In the genomic region with DNA sequence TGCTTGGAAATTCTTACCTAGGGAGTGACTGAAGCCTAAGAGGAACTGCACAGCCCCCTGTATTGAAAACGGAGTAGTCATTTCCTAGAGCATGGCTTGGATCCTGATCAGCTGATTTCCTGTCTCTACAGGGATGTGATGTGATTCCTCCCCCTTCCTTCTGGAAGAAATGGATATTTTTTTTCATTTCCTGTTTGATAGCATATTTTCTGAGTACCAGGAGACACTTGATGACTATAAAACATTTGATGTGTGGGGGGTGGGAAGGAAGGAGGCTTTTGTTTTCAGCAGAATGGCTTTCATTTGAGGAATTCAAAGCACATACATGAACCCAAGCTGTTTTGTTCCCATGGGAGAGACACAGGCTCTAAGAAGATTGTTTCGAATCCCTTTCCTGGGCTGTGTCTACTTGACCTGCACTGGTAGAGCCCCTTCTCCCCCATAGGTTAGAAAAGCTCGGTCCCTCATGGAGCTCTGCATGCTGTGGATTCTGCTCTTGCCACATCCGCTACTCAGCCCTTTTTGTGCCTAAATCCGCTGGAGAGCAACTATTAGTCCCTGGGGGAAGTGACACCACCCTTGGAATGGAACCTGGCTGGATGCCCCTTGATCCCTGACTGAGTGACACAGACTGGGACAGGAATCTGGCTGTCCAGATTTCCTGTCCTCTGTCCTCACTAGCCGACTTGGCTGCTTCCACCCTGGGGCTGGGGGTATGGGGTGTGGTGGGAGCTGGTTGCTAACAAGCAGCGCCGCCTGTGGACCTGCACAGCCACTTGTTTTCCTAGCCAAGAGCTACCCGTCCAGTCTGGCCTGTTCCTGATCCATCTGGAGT, we compare ENCODE assay signal across 8 cellular contexts.
DNase-seq lines count a peak whose midpoint lies in the region; ATAC-seq, FAIRE-seq and TF ChIP-seq lines count a peak whose summit lies in the region.

No MANE protein-coding gene starts in this region.

- DNase-seq in NCI-H226 (peak; percentile 75), endothelial cell of umbilical vein (ENCODE audit: low read depth, low spot score) (peak; percentile 97), mucosa of gallbladder (ENCODE audit: low spot score) (peak; percentile 77), kidney glomerular epithelial cell (lab: John Stamatoyannopoulos, UW) (no peak), SKM-1 (lab: John Stamatoyannopoulos, UW; ENCODE audit: unreplicated experiment) (no peak), activated T-cell treated with anti-CD3 and anti-CD28 coated beads for 4 hours (no peak)

- POLR2A ChIA-PET in endothelial cell of umbilical vein (lab: Charles Lee) = interaction anchor here (0.6 to 1.6 kb wide), 10 partner anchors 10 to 126 kb away, joined by 3 to 10 read pairs (median 5); no protein-coding TSS in a partner anchor

- H3K79me2 ChIP-seq in endothelial cell of umbilical vein (ENCODE audit: control insufficient read depth, insufficient read depth, low read length) = peaks cover 84% of the 10 kb centered on the region

- peak overlapping the region; percentile 68 for H3K4me2 ChIP-seq in BLaER1
- peak overlapping the region; percentile 79 for H3K4me2 ChIP-seq in endothelial cell of umbilical vein (ENCODE audit: insufficient read depth, low read length)

- dilution Hi-C loops in endothelial cell of umbilical vein (cut with MboI; ENCODE audit: extremely low pct_ligation_motif_present, low sequenced_read_pairs) = no loop called here

- peaks cover 77% of the 10 kb centered on the region for H4K20me1 ChIP-seq in BLaER1
- H4K20me1 ChIP-seq in endothelial cell of umbilical vein (replicated peaks; ENCODE audit: control insufficient read depth, extremely low read depth, insufficient read depth, low read length) = no peaks in the 10 kb centered on the region

- ATAC-seq in HG03520 (IDR thresholded peaks at IDR 0.05; ENCODE audit: unreplicated experiment) = no peak

- no peak overlapping the region for H3K4me3 ChIP-seq in BLaER1
- H3K4me3 ChIP-seq in endothelial cell of umbilical vein (replicated peaks in 1 of 3; ENCODE audit: insufficient read depth in 1 of 3, low read depth in 1 of 3, low read length in 3 of 3) = peak overlapping the region in 1 of 3 experiments; percentile 38

- H3K27ac ChIP-seq in BLaER1 = peak overlapping the region; percentile 58
- H3K27ac ChIP-seq in endothelial cell of umbilical vein (ENCODE audit: insufficient read depth, low read depth, low read length) = peak overlapping the region; percentile 98

- peak; percentile 32 for TF ChIP-seq POLR2A in endothelial cell of umbilical vein (IDR thresholded peaks at IDR 0.05; ENCODE audit: low read depth, low read length)

- peak; percentile 90 for FAIRE-seq in endothelial cell of umbilical vein (lab: Jason Lieb, UNC)

- H3K9me1 ChIP-seq in endothelial cell of umbilical vein (replicated peaks; ENCODE audit: control insufficient read depth, extremely low read depth, insufficient read depth, low read length) = no peaks in the 10 kb centered on the region

- intact Hi-C loops in endothelial cell of umbilical vein (cut with micrococcal nuclease) = loop anchor here (1.0 kb wide), 9 partner anchors 19 to 261 kb away; partner anchors contain the start of gene MACF1

- no peaks in the 10 kb centered on the region for H3K27me3 ChIP-seq in BLaER1
- H3K27me3 ChIP-seq in endothelial cell of umbilical vein (ENCODE audit: control insufficient read depth in 2 of 2, insufficient read depth in 2 of 2, low read length in 2 of 2) = no peaks in the 10 kb centered on the region

- peak overlapping the region; percentile 39; the same call in 1 of the 2 replicates for H3K9ac ChIP-seq in BLaER1
- H3K9ac ChIP-seq in endothelial cell of umbilical vein (replicated peaks; ENCODE audit: extremely low read depth, insufficient read depth, low read length) = peak overlapping the region; percentile 85

- CTCF ChIA-PET in endothelial cell of umbilical vein (lab: Charles Lee) = interaction anchor here (0.6 to 18.5 kb wide), 27 partner anchors 10 to 406 kb away, joined by 3 to 310 read pairs (median 7); partner anchors contain the start of gene MACF1

- H3K9me3 ChIP-seq in BLaER1 (no peaks in the 10 kb centered on the region), endothelial cell of umbilical vein (replicated peaks; ENCODE audit: control insufficient read depth, insufficient read depth, low read length) (no peaks in the 10 kb centered on the region)

- peak; percentile 68 to 75 for TF ChIP-seq CTCF in endothelial cell of umbilical vein (IDR thresholded peaks at IDR 0.05; ENCODE audit: extremely low read depth in 1 of 2, insufficient read depth in 1 of 2, low read depth in 1 of 2, low read length in 2 of 2)

- peaks cover 7% of the 10 kb centered on the region; the same call in 1 of the 2 replicates for H3K36me3 ChIP-seq in BLaER1
- H3K36me3 ChIP-seq in endothelial cell of umbilical vein (ENCODE audit: control insufficient read depth in 2 of 2, extremely low read depth in 1 of 2, insufficient read depth in 2 of 2, low read length in 2 of 2) = no peaks in the 10 kb centered on the region

- no TSS peak for BruUV-seq in endothelial cell of umbilical vein (replicated peaks; lab: Mats Ljungman, UMichigan)

- H2AFZ ChIP-seq in endothelial cell of umbilical vein (ENCODE audit: low read depth, low read length) = no peak overlapping the region

- H3K4me1 ChIP-seq in BLaER1 = peaks cover 53% of the 10 kb centered on the region
- peaks cover 68% of the 10 kb centered on the region for H3K4me1 ChIP-seq in endothelial cell of umbilical vein (ENCODE audit: control insufficient read depth, extremely low read depth, insufficient read depth, low read length)

TF ChIP-seq in endothelial cell of umbilical vein, 7 proteins besides CTCF, POLR2A, EP300 and RAD21:
- peak; percentile 81 for TF ChIP-seq FOS (IDR thresholded peaks at IDR 0.05; ENCODE audit: borderline replicate concordance, insufficient read depth, low read length)
- peak; percentile 46 for TF ChIP-seq MAX (IDR thresholded peaks at IDR 0.05; ENCODE audit: insufficient read depth, insufficient read length)
- peak; percentile 79 for TF ChIP-seq GATA2 (IDR thresholded peaks at IDR 0.05; ENCODE audit: insufficient read depth, insufficient read length, low read depth, low read length)
- TF ChIP-seq JUN (IDR thresholded peaks at IDR 0.05; ENCODE audit: borderline replicate concordance, insufficient read depth, insufficient read length, low read depth) = peak; percentile 84
- peak; percentile 53 for TF ChIP-seq MYC (IDR thresholded peaks at IDR 0.05; ENCODE audit: low read depth, low read length)
- TF ChIP-seq POLR2AphosphoS5 (IDR thresholded peaks at IDR 0.05; ENCODE audit: insufficient read depth, low read depth, low read length) = peak; percentile 88
- TF ChIP-seq EZH2 (IDR thresholded peaks at IDR 0.05; ENCODE audit: borderline replicate concordance, low read depth, low read length, severe bottlenecking) = no peak

Comparison
In these comparisons a context has a peak if more than half of its experiments do, and no peak if none do; other contexts are left out.
1. DNase-seq: peak in NCI-H226 (single experiment), endothelial cell of umbilical vein (single experiment) and mucosa of gallbladder (single experiment); none in kidney glomerular epithelial cell (single experiment), SKM-1 (single experiment) and activated T-cell treated with anti-CD3 and anti-CD28 coated beads for 4 hours (single experiment).